Comparison of ENCODE assay signal across 8 cellular contexts in genomic region chr17:82031303-82031884, GRCh38. TPM values are rescaled to one million over a fixed set of nuclear protein-coding genes. Genes with fewer than 3 reads are reported as not detected.
DNase-seq lines count a peak whose midpoint lies in the region; ATAC-seq and TF ChIP-seq lines count a peak whose summit lies in the region.

Gene RAC3, plus strand, starts transcription at chr17:82031678. Its CDS starts 84 bp downstream, at chr17:82031762.

- H3K4me1 Mint-ChIP-seq in activated B cell treated with CpG ODN at 0.5 μM for 24 hours, result peaks cover 19% of the 10 kb centered on the region

- TF ChIP-seq CTCF in activated B cell treated with CpG ODN at 0.5 μM for 24 hours (IDR thresholded peaks at IDR 0.05), result no peak

- H3K27me3 Mint-ChIP-seq in activated B cell treated with CpG ODN at 0.5 μM for 24 hours, result peaks cover 2% of the 10 kb centered on the region

- CTCF ChIA-PET in activated B cell treated with CpG ODN at 0.5 μM for 24 hours (lab: Charles Lee), result interaction anchor here (0.9 to 2.3 kb wide), 4 partner anchors 18 to 174 kb away, joined by 3 to 15 read pairs (median 6); no protein-coding TSS in a partner anchor

- peak; percentile 41 for DNase-seq in EL
- DNase-seq in HuH-7.5 (ENCODE audit: low spot score), result peak; percentile 59
- no peak for DNase-seq in activated B cell treated with CpG ODN at 0.5 μM for 24 hours
- no peak for DNase-seq in glomerular endothelial cell (ENCODE audit: extremely low read depth, low read depth, low spot score)
- DNase-seq in pulmonary artery endothelial cell (ENCODE audit: low read depth, low spot score), result no peak
- no peak for DNase-seq in germinal center (ENCODE audit: low spot score)
- DNase-seq in retina, result no peak

- POLR2A ChIA-PET in activated B cell treated with CpG ODN at 0.5 μM for 24 hours (lab: Charles Lee), result interaction anchor here (1.1 kb wide), 1 partner anchor 68 kb away, joined by 4 read pairs; no protein-coding TSS in a partner anchor

- no peaks in the 10 kb centered on the region for H3K9me3 Mint-ChIP-seq in activated B cell treated with CpG ODN at 0.5 μM for 24 hours

- H3K4me3 Mint-ChIP-seq in activated B cell treated with CpG ODN at 0.5 μM for 24 hours, result peak within 1 kb of the TSS; percentile 77

- H3K27ac Mint-ChIP-seq in activated B cell treated with CpG ODN at 0.5 μM for 24 hours, result no peak within 1 kb of the TSS

- H3K36me3 Mint-ChIP-seq in activated B cell treated with CpG ODN at 0.5 μM for 24 hours (ENCODE audit: low read depth), result peaks cover 7% of the 10 kb centered on the region

- intact Hi-C loops in activated B cell treated with CpG ODN at 0.5 μM for 24 hours (cut with micrococcal nuclease), result loop anchor here (1.0 to 10.0 kb wide), 3 partner anchors 8 to 263 kb away; partner anchors contain the start of gene LRRC45

- ATAC-seq in activated B cell treated with CpG ODN at 0.5 μM for 24 hours (ENCODE audit: low read depth) (peak; percentile 33), HG03432 (IDR thresholded peaks at IDR 0.05; ENCODE audit: unreplicated experiment) (no peak)

RNA-seq across cellular contexts. Expression of gene RAC3, which starts in this region (rescaled TPM):
- total RNA-seq in activated B cell treated with CpG ODN at 0.5 μM for 24 hours (0.49 TPM in 1 of 2 replicates, not detected in the other), glomerular endothelial cell (42.1 and 67.9 TPM in 2 replicates), pulmonary artery endothelial cell (16.9 and 45.4 TPM in 2 replicates)

Comparison
In these comparisons a context has a peak if more than half of its experiments do, and no peak if none do; other contexts are left out.
1. RNA of gene RAC3 (total RNA-seq): 16.9 to 45.4 TPM in pulmonary artery endothelial cell and 42.1 to 67.9 TPM in glomerular endothelial cell; 0.49 TPM in activated B cell treated with CpG ODN at 0.5 μM for 24 hours; every median in the first group is over 10 times any median in the second.
2. Peak in ATAC-seq in activated B cell treated with CpG ODN at 0.5 μM for 24 hours; RNA of the gene not detected or under 1 TPM.
3. DNase-seq: peak in EL (single experiment) and HuH-7.5 (single experiment); none in activated B cell treated with CpG ODN at 0.5 μM for 24 hours (single experiment), glomerular endothelial cell (single experiment), pulmonary artery endothelial cell (single experiment), germinal center (single experiment) and retina (single experiment).